18 cellular contexts compared by ENCODE assay signal in the genomic region with DNA sequence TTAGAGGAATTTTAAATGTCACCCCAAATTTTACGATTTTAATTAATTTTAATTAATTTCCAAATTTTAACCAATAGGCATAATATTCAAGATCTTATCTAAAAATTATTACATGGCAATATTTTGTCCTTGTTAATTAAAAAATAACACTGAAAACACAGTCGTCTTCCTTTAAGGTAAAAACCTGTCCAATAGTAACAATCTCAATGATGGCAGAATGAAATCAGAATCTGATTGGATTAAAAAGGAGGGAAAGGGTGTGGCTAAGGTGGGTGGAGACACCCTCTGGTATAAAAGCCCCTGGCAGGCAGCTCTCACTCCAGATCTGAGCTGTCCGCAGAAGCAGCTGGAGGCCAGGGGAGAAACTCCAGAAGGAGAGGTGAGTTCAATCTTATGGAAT. TPM values are rescaled to one million over a fixed set of nuclear protein-coding genes. Genes with fewer than 3 reads are reported as not detected.
"Had no signal": no experiment of that assay in that cellular context is flagged by ENCODE, and none has a peak within 500 bp of the region (broad histone marks: within the 10 kb centered on the region; RNA-seq: fewer than 3 reads in every experiment).

A gene (plus strand): TSS at position 301 of the 400 bp plus-strand sequence. CDS start 2,704 bp downstream, outside the sequence.

RNA-seq across cellular contexts. Expression of the gene that starts here (rescaled TPM):
- total RNA-seq: colonic mucosa, endodermal cell, esophagus mucosa, esophagus squamous epithelium, gastrocnemius medialis, glomerular endothelial cell, kidney epithelial cell, left cardiac atrium, left lung, left ventricle myocardium superior, lower leg skin, lower lobe of right lung, mesenteric fat pad, mesothelial cell of epicardium, mucosa of descending colon, myocyte had no signal
- polyA plus RNA-seq: heart right ventricle, keratinocyte had no signal
